In the genomic region with DNA sequence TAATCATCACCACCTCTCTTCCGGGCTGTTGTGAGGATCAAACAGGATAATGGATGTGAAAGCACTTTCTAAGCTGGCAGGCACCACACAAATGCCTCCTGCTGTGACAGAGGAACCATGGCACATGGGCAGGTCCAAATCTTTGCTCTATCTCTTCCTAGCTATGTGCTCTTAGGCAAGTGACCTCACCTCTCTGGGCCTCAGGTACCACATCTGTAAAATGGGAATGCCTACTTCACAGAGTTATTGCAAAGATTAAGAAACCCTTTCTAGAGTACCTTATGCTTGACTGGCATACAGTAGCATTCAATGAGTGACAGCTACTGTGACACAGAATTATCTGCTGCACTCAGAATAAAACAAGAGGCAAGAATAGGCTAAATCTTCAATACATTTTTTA, we compare ENCODE assay signal across 29 cellular contexts.
"Had no signal": no experiment of that assay in that cellular context is flagged by ENCODE, and none has a peak within 500 bp of the region (broad histone marks: within the 10 kb centered on the region; RNA-seq: fewer than 3 reads in every experiment).

No MANE protein-coding gene starts in this region.

- H3K27me3 ChIP-seq: body of pancreas, esophagus squamous epithelium, gastroesophageal sphincter had no signal

- H3K4me3 Mint-ChIP-seq: activated CD4-positive, alpha-beta memory T cell treated with anti-CD3 and anti-CD28 coated beads, Interleukin-2, amount 10 ng/mL, durations not matched to agents 7 days and 5 days; activated CD4-positive, alpha-beta T cell treated with anti-CD3 and anti-CD28 coated beads, Interleukin-2, amount 10 ng/mL, durations not matched to agents 7 days and 5 days; activated naive CD4-positive, alpha-beta T cell treated with anti-CD3 and anti-CD28 coated beads, Interleukin-2, amount 10 ng/mL, durations not matched to agents 7 days and 5 days; activated naive CD8-positive, alpha-beta T cell treated with anti-CD3 and anti-CD28 coated beads, Interleukin-2, amount 10 ng/mL, durations not matched to agents 7 days and 5 days; activated T-cell treated with anti-CD3 and anti-CD28 coated beads, Interleukin-2, amount 50 U/mL, for 24 hours; activated T-cell treated with anti-CD3 and anti-CD28 coated beads, Interleukin-2, amount 50 U/mL, for 72 hours; effector memory CD8-positive, alpha-beta T cell had no signal

- H3K4me1 ChIP-seq: body of pancreas, gastroesophageal sphincter had no signal

- H3K27ac ChIP-seq: body of pancreas, epithelial cell of prostate, esophagus squamous epithelium, gastroesophageal sphincter had no signal

- H3K27me3 Mint-ChIP-seq: activated CD4-positive, alpha-beta memory T cell treated with anti-CD3 and anti-CD28 coated beads, Interleukin-2, amount 10 ng/mL, durations not matched to agents 7 days and 5 days; activated CD4-positive, alpha-beta T cell treated with anti-CD3 and anti-CD28 coated beads, Interleukin-2, amount 10 ng/mL, durations not matched to agents 7 days and 5 days; activated naive CD4-positive, alpha-beta T cell treated with anti-CD3 and anti-CD28 coated beads, Interleukin-2, amount 10 ng/mL, durations not matched to agents 7 days and 5 days; activated naive CD8-positive, alpha-beta T cell treated with anti-CD3 and anti-CD28 coated beads, Interleukin-2, amount 10 ng/mL, durations not matched to agents 7 days and 5 days; activated T-cell treated with anti-CD3 and anti-CD28 coated beads, Interleukin-2, amount 50 U/mL, for 24 hours; effector memory CD8-positive, alpha-beta T cell had no signal

- H3K4me3 ChIP-seq: body of pancreas, esophagus squamous epithelium, gastroesophageal sphincter had no signal

- FAIRE-seq: colon, endothelial cell of umbilical vein had no signal

- H3K4me1 Mint-ChIP-seq: activated naive CD8-positive, alpha-beta T cell treated with anti-CD3 and anti-CD28 coated beads, Interleukin-2, amount 10 ng/mL, durations not matched to agents 7 days and 5 days had no signal

- H3K27ac Mint-ChIP-seq: activated CD4-positive, alpha-beta memory T cell treated with anti-CD3 and anti-CD28 coated beads, Interleukin-2, amount 10 ng/mL, durations not matched to agents 7 days and 5 days; activated CD4-positive, alpha-beta T cell treated with anti-CD3 and anti-CD28 coated beads, Interleukin-2, amount 10 ng/mL, durations not matched to agents 7 days and 5 days; activated naive CD4-positive, alpha-beta T cell treated with anti-CD3 and anti-CD28 coated beads, Interleukin-2, amount 10 ng/mL, durations not matched to agents 7 days and 5 days; activated naive CD4-positive, alpha-beta T cell treated with anti-CD3 and anti-CD28 coated beads, Interleukin-2, amount 50 U/mL, for 72 hours; activated naive CD8-positive, alpha-beta T cell treated with anti-CD3 and anti-CD28 coated beads, Interleukin-2, amount 10 ng/mL, durations not matched to agents 7 days and 5 days; activated T-cell treated with anti-CD3 and anti-CD28 coated beads, Interleukin-2, amount 50 U/mL, for 24 hours; activated T-cell treated with anti-CD3 and anti-CD28 coated beads, Interleukin-2, amount 50 U/mL, for 72 hours had no signal

- H3K9me3 Mint-ChIP-seq: activated CD4-positive, alpha-beta memory T cell treated with anti-CD3 and anti-CD28 coated beads, Interleukin-2, amount 10 ng/mL, durations not matched to agents 7 days and 5 days; activated CD4-positive, alpha-beta T cell treated with anti-CD3 and anti-CD28 coated beads, Interleukin-2, amount 10 ng/mL, durations not matched to agents 7 days and 5 days; activated naive CD4-positive, alpha-beta T cell treated with anti-CD3 and anti-CD28 coated beads, Interleukin-2, amount 10 ng/mL, durations not matched to agents 7 days and 5 days; activated naive CD4-positive, alpha-beta T cell treated with anti-CD3 and anti-CD28 coated beads, Interleukin-2, amount 50 U/mL, for 72 hours; activated naive CD8-positive, alpha-beta T cell treated with anti-CD3 and anti-CD28 coated beads, Interleukin-2, amount 10 ng/mL, durations not matched to agents 7 days and 5 days; activated T-cell treated with anti-CD3 and anti-CD28 coated beads, Interleukin-2, amount 50 U/mL, for 24 hours; activated T-cell treated with anti-CD3 and anti-CD28 coated beads, Interleukin-2, amount 50 U/mL, for 72 hours; effector memory CD8-positive, alpha-beta T cell had no signal

- H3K9me3 ChIP-seq: body of pancreas, esophagus squamous epithelium, gastroesophageal sphincter had no signal

- DNase-seq: activated CD4-positive, alpha-beta memory T cell treated with anti-CD3 and anti-CD28 coated beads, Interleukin-2, amount 10 ng/mL, durations not matched to agents 7 days and 5 days; activated CD4-positive, alpha-beta T cell treated with anti-CD3 and anti-CD28 coated beads for 1 hour; activated CD4-positive, alpha-beta T cell treated with anti-CD3 and anti-CD28 coated beads for 4 hours; activated CD4-positive, alpha-beta T cell treated with anti-CD3 and anti-CD28 coated beads, Interleukin-2, amount 10 ng/mL, durations not matched to agents 7 days and 5 days; activated CD4-positive, alpha-beta T cell treated with anti-CD3 and anti-CD28 coated beads, Interleukin-2, amount 50 U/mL, for 4 hours; activated CD8-positive, alpha-beta memory T cell treated with anti-CD3 and anti-CD28 coated beads, Interleukin-2, amount 50 U/mL, for 48 hours; activated gamma-delta T cell; activated naive CD4-positive, alpha-beta T cell; activated naive CD4-positive, alpha-beta T cell treated with anti-CD3 and anti-CD28 coated beads, Interleukin-2, amount 10 ng/mL, durations not matched to agents 7 days and 5 days; activated naive CD8-positive, alpha-beta T cell treated with anti-CD3 and anti-CD28 coated beads, Interleukin-2, amount 10 ng/mL, durations not matched to agents 7 days and 5 days; activated T-cell treated with anti-CD3 and anti-CD28 coated beads for 4 hours; activated T-cell treated with anti-CD3 and anti-CD28 coated beads, Interleukin-2, amount 50 U/mL, for 24 hours; activated T-cell treated with anti-CD3 and anti-CD28 coated beads, Interleukin-2, amount 50 U/mL, for 72 hours; amniotic stem cell; aorta; body of pancreas; cortex of kidney; dermis blood vessel endothelial cell; effector CD4-positive, alpha-beta T cell; effector memory CD8-positive, alpha-beta T cell; esophagus squamous epithelium; foreskin melanocyte; T-helper 1 cell; T-helper 2 cell had no signal

- ATAC-seq: activated naive CD4-positive, alpha-beta T cell treated with anti-CD3 and anti-CD28 coated beads, Interleukin-2, amount 50 U/mL, for 72 hours; activated T-cell treated with anti-CD3 and anti-CD28 coated beads, Interleukin-2, amount 50 U/mL, for 72 hours; body of pancreas; effector memory CD8-positive, alpha-beta T cell; gastroesophageal sphincter had no signal
